ENCODE assay signal across 16 cellular contexts in genomic region chr3:58630710-58631092, GRCh38. TPM values are rescaled to one million over a fixed set of nuclear protein-coding genes. Genes with fewer than 3 reads are reported as not detected.
DNase-seq lines count a peak whose midpoint lies in the region; ATAC-seq, FAIRE-seq and TF ChIP-seq lines count a peak whose summit lies in the region.
"Had no signal": no experiment of that assay in that cellular context is flagged by ENCODE, and none has a peak within 500 bp of the region (broad histone marks: within the 10 kb centered on the region; RNA-seq: fewer than 3 reads in every experiment).

No MANE protein-coding gene starts in this region.

- H2BK5ac ChIP-seq in IMR-90 (ENCODE audit: low read depth, low read length, poor library complexity, severe bottlenecking) (no peak overlapping the region), H1 (ENCODE audit: low read depth, low read length) (no peak overlapping the region), neuronal stem cell (ENCODE audit: low read length) (peak overlapping the region; percentile 39)

- H2BK20ac ChIP-seq in IMR-90 (ENCODE audit: low read depth, low read length): peak overlapping the region; percentile 60; the same call in 1 of the 2 replicates
- H2BK20ac ChIP-seq in H1 (ENCODE audit: low read length): 0 out of 2 replicates have a peak overlapping the region, but pooled peaks have one; percentile 50

- CTCF ChIA-PET in IMR-90 (lab: Yijun Ruan, JAX) (interaction anchor here (1.0 to 5.7 kb wide), 11 partner anchors 8 to 139 kb away, joined by 3 to 69 read pairs (median 5); partner anchors contain the start of gene KCTD6), H1 (lab: Charles Lee; ENCODE audit: partially characterized antibody) (interaction anchor here (0.6 to 25.1 kb wide), 29 partner anchors 10 to 917 kb away, joined by 3 to 994 read pairs (median 4); partner anchors contain the start of genes ACOX2 and FAM107A)

- H3K9ac ChIP-seq in IMR-90 (ENCODE audit: low read depth, low read length) (no peak overlapping the region), H1 (replicated peaks in 1 of 4; ENCODE audit: extremely low read depth in 1 of 4, low read depth in 3 of 4, low read length in 3 of 4) (no peak overlapping the region), neuronal stem cell (ENCODE audit: low read depth, low read length, poor library complexity) (no peak overlapping the region)

- no peaks in the 10 kb centered on the region for H3K36me3 ChIP-seq in IMR-90 (ENCODE audit: control insufficient read depth, insufficient read depth, low read length)
- no peaks in the 10 kb centered on the region; a peak in 1 of 8 replicates for H3K36me3 ChIP-seq in H1 (ENCODE audit: control insufficient read depth in 2 of 4, insufficient read depth in 4 of 4, low read length in 3 of 4)
- no peaks in the 10 kb centered on the region for H3K36me3 ChIP-seq in neuronal stem cell (replicated peaks in 1 of 2; ENCODE audit: control insufficient read depth in 2 of 2, insufficient read depth in 2 of 2, low read length in 2 of 2)

- TF ChIP-seq EP300 in H1 (IDR thresholded peaks at IDR 0.05; ENCODE audit: borderline replicate concordance in 1 of 2, low read depth in 2 of 2, low read length in 2 of 2): no peak

- H3K4me1 ChIP-seq in IMR-90 (ENCODE audit: control insufficient read depth, insufficient read depth, low read length): peaks cover 23% of the 10 kb centered on the region
- peaks cover 0 to 4% (median 0%) of the 10 kb centered on the region in 4 experiments; a peak in 2 of 7 replicates for H3K4me1 ChIP-seq in H1 (replicated peaks in 1 of 4; ENCODE audit: control insufficient read depth in 3 of 4, insufficient read depth in 4 of 4, low read length in 3 of 4)
- H3K4me1 ChIP-seq in neuronal stem cell (ENCODE audit: control insufficient read depth in 2 of 2, insufficient read depth in 1 of 2, low read depth in 1 of 2, low read length in 2 of 2): peaks cover 15 to 18% of the 10 kb centered on the region in 2 donors

- H3K27ac ChIP-seq in IMR-90 (ENCODE audit: insufficient read depth, low read length): no peak overlapping the region
- peak overlapping the region; percentile 92; the same call in 1 of the 2 replicates for H3K27ac ChIP-seq in VCaP
- H3K27ac ChIP-seq in H1 (ENCODE audit: low read depth, low read length): no peak overlapping the region
- no peak overlapping the region for H3K27ac ChIP-seq in neuronal stem cell (replicated peaks; ENCODE audit: low read length)

- DNase-seq in IMR-90 (no peak), H1 (ENCODE audit: low read depth in 1 of 2, low spot score in 2 of 2) (no peak), neuronal stem cell (ENCODE audit: low spot score) (no peak)
- DNase-seq in activated T-cell treated with anti-CD3 and anti-CD28 coated beads, Interleukin-2, amount 50 U/mL, for 72 hours: no peak
- DNase-seq: GF-D8, GOT3 had no signal

- H4K91ac ChIP-seq in IMR-90 (ENCODE audit: insufficient read depth, low read depth, low read length) (peak overlapping the region; percentile 20; the same call in 1 of the 2 replicates), H1 (replicated peaks; ENCODE audit: insufficient read length, low read length) (no peak overlapping the region), neuronal stem cell (ENCODE audit: low read depth, low read length, poor library complexity) (no peak overlapping the region)

- no peak for TF ChIP-seq CTCF in IMR-90 (conservative IDR thresholded peaks at IDR 0.05; ENCODE audit: low read depth, low read length)
- no peak for TF ChIP-seq CTCF in VCaP (conservative IDR thresholded peaks at IDR 0.05)
- TF ChIP-seq CTCF in H1 (IDR thresholded peaks at IDR 0.05; ENCODE audit: control extremely low read depth in 1 of 3, insufficient read depth in 1 of 3, low read depth in 1 of 3, low read length in 3 of 3): no peak

- H3K79me1 ChIP-seq in IMR-90 (ENCODE audit: low read depth in 1 of 2, low read length in 2 of 2) (no peaks in the 10 kb centered on the region), H1 (ENCODE audit: low read depth, low read length) (no peaks in the 10 kb centered on the region), neuronal stem cell (ENCODE audit: low read depth, low read length) (no peaks in the 10 kb centered on the region)

- H3K4me3 ChIP-seq in IMR-90 (ENCODE audit: insufficient read depth, low read depth, low read length) (no peak overlapping the region), H1 (ENCODE audit: extremely low read depth in 1 of 4, insufficient read depth in 2 of 4, low read depth in 3 of 4, low read length in 4 of 4) (no peak overlapping the region), neuronal stem cell (ENCODE audit: low read length in 2 of 2) (no peak overlapping the region)

- H4K20me1 ChIP-seq in IMR-90 (ENCODE audit: insufficient read depth, low read length): no peaks in the 10 kb centered on the region
- H4K20me1 ChIP-seq in H1 (replicated peaks in 1 of 2; ENCODE audit: control insufficient read depth in 1 of 2, insufficient read depth in 2 of 2, low read length in 2 of 2): no peaks in the 10 kb centered on the region

- ATAC-seq in IMR-90 (ENCODE audit: low read depth) (no peak), HG03045 (IDR thresholded peaks at IDR 0.05; ENCODE audit: unreplicated experiment) (no peak)
- ATAC-seq in activated T-cell treated with anti-CD3 and anti-CD28 coated beads, Interleukin-2, amount 50 U/mL, for 72 hours (replicated peaks in 1 of 2): no peak

- H3K27ac Mint-ChIP-seq in activated T-cell treated with anti-CD3 and anti-CD28 coated beads, Interleukin-2, amount 50 U/mL, for 72 hours: no peak overlapping the region
- H3K27ac Mint-ChIP-seq: CD4-positive, alpha-beta memory T cell had no signal

- H2BK12ac ChIP-seq in H1 (ENCODE audit: low read depth, low read length) (peak overlapping the region; percentile 63; the same call in 1 of the 2 replicates), neuronal stem cell (ENCODE audit: low read length) (peak overlapping the region; percentile 79)

- 50% methylated on average over 2 of the region's 5 CpGs; no CpG with 5 or more reads in 1 of the 2 experiments for WGBS in IMR-90 (ENCODE audit: extremely low coverage in 2 of 2, insufficient read length in 1 of 2), 2 experiments
- 83% methylated on average over 5 of the region's 5 CpGs; no CpG with 5 or more reads in 1 of the 2 experiments for WGBS in H1 (ENCODE audit: extremely low coverage in 1 of 2, insufficient coverage in 1 of 2, insufficient read length in 1 of 2, insufficient replicate concordance in 2 of 2, low coverage in 1 of 2, low lambda C conversion rate in 2 of 2, missing lambda C conversion rate in 1 of 2), 2 experiments
- WGBS in neuronal stem cell (ENCODE audit: extremely low coverage in 2 of 2, insufficient read length in 2 of 2, insufficient replicate concordance in 1 of 2), 2 donors: no CpG with 5 or more reads among the region's 5 CpGs

- H3K14ac ChIP-seq in IMR-90 (replicated peaks; ENCODE audit: low read depth, low read length) (no peak overlapping the region), H1 (ENCODE audit: insufficient read length) (no peak overlapping the region), neuronal stem cell (ENCODE audit: low read length) (no peak overlapping the region)

- peak overlapping the region; percentile 48; the same call in 1 of the 2 replicates for H2AK5ac ChIP-seq in IMR-90 (ENCODE audit: low read depth, low read length)
- no peak overlapping the region for H2AK5ac ChIP-seq in H1 (ENCODE audit: low read depth, low read length)
- H2AK5ac ChIP-seq in neuronal stem cell (ENCODE audit: low read depth, low read length): peak overlapping the region; percentile 96

- H4K5ac ChIP-seq in IMR-90 (ENCODE audit: low read depth, low read length) (no peak overlapping the region), H1 (ENCODE audit: insufficient read length, low read depth, low read length) (no peak overlapping the region)

- H3K9me3 ChIP-seq in IMR-90 (ENCODE audit: control insufficient read depth, insufficient read depth, low read length) (no peaks in the 10 kb centered on the region), H1 (ENCODE audit: insufficient read depth in 2 of 2, low read depth in 1 of 2, low read length in 1 of 2) (no peaks in the 10 kb centered on the region), neuronal stem cell (replicated peaks in 1 of 2; ENCODE audit: control insufficient read depth in 2 of 2, insufficient read depth in 1 of 2, low read depth in 1 of 2, low read length in 2 of 2) (no peaks in the 10 kb centered on the region)

- no peak overlapping the region for H3K56ac ChIP-seq in IMR-90 (ENCODE audit: extremely low read depth, insufficient read depth, low read length)
- no peak overlapping the region for H3K56ac ChIP-seq in H1 (replicated peaks; ENCODE audit: insufficient read length, low read depth, low read length)

- no peaks in the 10 kb centered on the region for H3K23me2 ChIP-seq in H1 (ENCODE audit: low read depth, low read length)

- intact Hi-C loops in IMR-90 (cut with micrococcal nuclease): loop anchor here (1.0 to 2.0 kb wide), 3 partner anchors 62 to 140 kb away; no protein-coding TSS in a partner anchor

- no peaks in the 10 kb centered on the region for H3K79me2 ChIP-seq in H1 (ENCODE audit: control insufficient read depth in 1 of 2, insufficient read depth in 2 of 2, low read length in 2 of 2)

- H3K4me3 Mint-ChIP-seq in activated T-cell treated with anti-CD3 and anti-CD28 coated beads, Interleukin-2, amount 50 U/mL, for 72 hours: no peak overlapping the region

- H4K8ac ChIP-seq in IMR-90 (ENCODE audit: low read depth in 2 of 2, low read length in 2 of 2) (no peak overlapping the region), H1 (ENCODE audit: extremely low read depth, insufficient read depth, low read length) (no peak overlapping the region), neuronal stem cell (ENCODE audit: low read depth, low read length) (no peak overlapping the region)

- no peaks in the 10 kb centered on the region for H3K36me3 Mint-ChIP-seq in activated T-cell treated with anti-CD3 and anti-CD28 coated beads, Interleukin-2, amount 50 U/mL, for 72 hours (ENCODE audit: insufficient read depth in 2 of 2)
- H3K36me3 Mint-ChIP-seq: CD4-positive, alpha-beta memory T cell had no signal

- POLR2A ChIA-PET in IMR-90 (lab: Charles Lee; ENCODE audit: unreplicated experiment): no interaction called here
- POLR2A ChIA-PET in H1 (lab: Charles Lee; ENCODE audit: partially characterized antibody): interaction anchor here (0.6 to 0.9 kb wide), 2 partner anchors 11 to 262 kb away, joined by 3 to 4 read pairs; no protein-coding TSS in a partner anchor

- H3K9me1 ChIP-seq in IMR-90 (ENCODE audit: insufficient read depth, low read length): peaks cover 11% of the 10 kb centered on the region; the same call in 1 of the 2 replicates

- H3K27me3 Mint-ChIP-seq in activated T-cell treated with anti-CD3 and anti-CD28 coated beads, Interleukin-2, amount 50 U/mL, for 72 hours (ENCODE audit: low read depth): peaks cover 6% of the 10 kb centered on the region

- no peak for FAIRE-seq in H1 (lab: Jason Lieb, UNC)

- TF ChIP-seq RAD21 in IMR-90 (IDR thresholded peaks at IDR 0.05; ENCODE audit: low read length) (no peak), H1 (IDR thresholded peaks at IDR 0.05 in 1 of 2, conservative IDR thresholded peaks at IDR 0.05 in 1 of 2; ENCODE audit: low read depth in 2 of 2, low read length in 2 of 2) (no peak)

- H3K9me3 Mint-ChIP-seq in activated T-cell treated with anti-CD3 and anti-CD28 coated beads, Interleukin-2, amount 50 U/mL, for 72 hours: no peaks in the 10 kb centered on the region
- H3K9me3 Mint-ChIP-seq: CD4-positive, alpha-beta memory T cell had no signal

- dilution Hi-C loops in IMR-90 (cut with HindIII; ENCODE audit: low sequenced_read_pairs, unreplicated experiment): no loop called here

- BruUV-seq in IMR-90 (replicated peaks; lab: Mats Ljungman, UMichigan): no TSS peak

- TF ChIP-seq POLR2A in IMR-90 (IDR thresholded peaks at IDR 0.05; ENCODE audit: low read depth, low read length) (no peak), H1 (IDR thresholded peaks at IDR 0.05; ENCODE audit: control extremely low read depth in 1 of 2, low read depth in 2 of 2, low read length in 2 of 2) (no peak)

- H2AFZ ChIP-seq in IMR-90 (replicated peaks; ENCODE audit: low read length, poor library complexity) (no peak overlapping the region), H1 (ENCODE audit: low read length) (no peak overlapping the region), neuronal stem cell (ENCODE audit: low read length) (no peak overlapping the region)

- no peak overlapping the region for H2AK9ac ChIP-seq in IMR-90 (replicated peaks; ENCODE audit: low read depth, low read length, poor library complexity)

- H3K4me1 Mint-ChIP-seq in activated T-cell treated with anti-CD3 and anti-CD28 coated beads, Interleukin-2, amount 50 U/mL, for 72 hours (ENCODE audit: low read depth): no peaks in the 10 kb centered on the region
- H3K4me1 Mint-ChIP-seq: CD4-positive, alpha-beta memory T cell had no signal

- H2BK15ac ChIP-seq in IMR-90 (ENCODE audit: low read depth, low read length) (peak overlapping the region; percentile 24; the same call in 1 of the 3 replicates), H1 (ENCODE audit: low read length) (0 out of 2 replicates have a peak overlapping the region, but pooled peaks have one; percentile 31), neuronal stem cell (ENCODE audit: low read length) (peak overlapping the region; percentile 90)

- in situ Hi-C loops in IMR-90 (cut with MboI; ENCODE audit: low sequenced_read_pairs): loop anchor here (25.0 kb wide), 1 partner anchor 1182 kb away; no protein-coding TSS in a partner anchor

- no peak overlapping the region for H3K4me2 ChIP-seq in IMR-90 (ENCODE audit: low read depth, low read length)
- H3K4me2 ChIP-seq in H1 (ENCODE audit: insufficient read depth in 1 of 2, low read depth in 2 of 2, low read length in 2 of 2): no peak overlapping the region
- no peak overlapping the region for H3K4me2 ChIP-seq in neuronal stem cell (ENCODE audit: insufficient read depth, low read length, poor library complexity, severe bottlenecking)

- no peak overlapping the region for H3K18ac ChIP-seq in IMR-90 (ENCODE audit: low read depth, low read length)
- H3K18ac ChIP-seq in H1 (ENCODE audit: extremely low read depth, low read length): no peak overlapping the region
- peak overlapping the region; percentile 0 for H3K18ac ChIP-seq in neuronal stem cell (ENCODE audit: low read length)

- H3K27me3 ChIP-seq in IMR-90 (ENCODE audit: control insufficient read depth, insufficient read depth, low read length) (no peaks in the 10 kb centered on the region), H1 (replicated peaks in 1 of 4; ENCODE audit: control insufficient read depth in 3 of 4, extremely low read depth in 1 of 4, insufficient read depth in 3 of 4, low read length in 3 of 4) (peaks cover 4 to 30% (median 10%) of the 10 kb centered on the region in 4 experiments), neuronal stem cell (ENCODE audit: control insufficient read depth in 3 of 3, insufficient read depth in 3 of 3, low read depth in 1 of 3, low read length in 3 of 3) (no peaks in the 10 kb centered on the region)

- H3K4ac ChIP-seq in IMR-90 (ENCODE audit: low read depth, low read length): no peak overlapping the region; the same call in 1 of the 2 replicates
- peak overlapping the region; percentile 21 for H3K4ac ChIP-seq in H1 (replicated peaks; ENCODE audit: insufficient read length, low read depth, low read length)
- no peak overlapping the region for H3K4ac ChIP-seq in neuronal stem cell (ENCODE audit: low read length)

- H2BK120ac ChIP-seq in IMR-90 (ENCODE audit: low read depth, low read length) (peak overlapping the region; percentile 46), H1 (replicated peaks; ENCODE audit: low read depth, low read length) (no peak overlapping the region), neuronal stem cell (ENCODE audit: low read depth, low read length) (peak overlapping the region; percentile 73)

- H3K23ac ChIP-seq in IMR-90 (ENCODE audit: low read depth, low read length) (no peak overlapping the region), H1 (ENCODE audit: insufficient read length) (no peak overlapping the region), neuronal stem cell (ENCODE audit: low read depth, low read length, poor library complexity) (no peak overlapping the region)

RNA-seq across cellular contexts. Expression of gene FAM3D, which starts 35.9 kb away (rescaled TPM):
- not detected in 2 replicates for total RNA-seq in IMR-90 (2012; rRNA removed)
- polyA plus RNA-seq in IMR-90 (2012; rRNA removed) (not detected in 2 replicates), H1 (2011; rRNA removed) (0.08 TPM in 1 of 2 replicates, not detected in the other)
- not detected in 2 replicates for polyA plus RNA-seq in IMR-90 (2012; cell fraction: cytosol; rRNA removed)
- polyA plus RNA-seq in IMR-90 (2012; cell fraction: nucleus; rRNA removed; ENCODE audit: low replicate concordance): not detected in 2 replicates
- not detected in 2 replicates for total RNA-seq in H1 (2021; fragmentation: NEBNext Ultra II Directional; extraction: Animal tissue kit (Norgen Biotek cat#: 25700))
- polyA plus RNA-seq in H1 (2011; cell fraction: cytosol; rRNA removed): not detected
- polyA plus RNA-seq in H1 (2011; cell fraction: nucleus; rRNA removed): 0.09 TPM
- not detected in 4 replicates for polyA plus RNA-seq in H1 (2012, experiment 1 of 2)
- not detected for polyA plus RNA-seq in H1 (2012, experiment 2 of 2)
- polyA plus RNA-seq in H1 (2013, experiment 1 of 2): not detected
- polyA plus RNA-seq in H1 (2013, experiment 2 of 2): 0.07 TPM
- polyA minus RNA-seq in H1 (2011; rRNA and poly(A)+ RNA removed): not detected in 2 replicates
- polyA minus RNA-seq in H1 (2011; cell fraction: cytosol; rRNA and poly(A)+ RNA removed): not detected
- polyA minus RNA-seq in H1 (2011; cell fraction: nucleus; rRNA and poly(A)+ RNA removed): not detected
- polyA plus RNA-seq in neuronal stem cell (2013, experiment 1 of 2): 0.08 TPM
- polyA plus RNA-seq in neuronal stem cell (2013, experiment 2 of 2): 0.08 TPM
- total RNA-seq in activated T-cell treated with anti-CD3 and anti-CD28 coated beads, Interleukin-2, amount 50 U/mL, for 72 hours: not detected
- total RNA-seq: A172; A673; CD4-positive, alpha-beta memory T cell; Daoy; G401; H7 had no signal
- polyA plus RNA-seq: BJ; CD4-positive, alpha-beta memory T cell had no signal

RNA-seq across cellular contexts. Expression of gene FAM107A, which starts 53.5 kb away (rescaled TPM):
- total RNA-seq in IMR-90 (2012; rRNA removed): not detected in 2 replicates
- polyA plus RNA-seq in IMR-90 (2012; rRNA removed) (not detected in 2 replicates), H1 (2011; rRNA removed) (0.51 and 1.1 TPM in 2 replicates)
- not detected in 2 replicates for polyA plus RNA-seq in IMR-90 (2012; cell fraction: cytosol; rRNA removed)
- 0.05 and 0.07 TPM in 2 replicates for polyA plus RNA-seq in IMR-90 (2012; cell fraction: nucleus; rRNA removed; ENCODE audit: low replicate concordance)
- total RNA-seq in H1 (2021; fragmentation: NEBNext Ultra II Directional; extraction: Animal tissue kit (Norgen Biotek cat#: 25700)): 0.57 and 0.65 TPM in 2 replicates
- 0.83 TPM for polyA plus RNA-seq in H1 (2011; cell fraction: cytosol; rRNA removed)
- 0.61 TPM for polyA plus RNA-seq in H1 (2011; cell fraction: nucleus; rRNA removed)
- polyA plus RNA-seq in H1 (2012, experiment 1 of 2): 0.16 to 0.23 TPM (median 0.22 TPM) in 4 replicates
- polyA plus RNA-seq in H1 (2012, experiment 2 of 2): 0.33 TPM
- 0.53 TPM for polyA plus RNA-seq in H1 (2013, experiment 1 of 2)
- 0.50 TPM for polyA plus RNA-seq in H1 (2013, experiment 2 of 2)
- 0.05 and 0.60 TPM in 2 replicates for polyA minus RNA-seq in H1 (2011; rRNA and poly(A)+ RNA removed)
- polyA minus RNA-seq in H1 (2011; cell fraction: cytosol; rRNA and poly(A)+ RNA removed): 1.0 TPM
- polyA minus RNA-seq in H1 (2011; cell fraction: nucleus; rRNA and poly(A)+ RNA removed): 0.40 TPM
- 2.1 TPM for polyA plus RNA-seq in neuronal stem cell (2013, experiment 1 of 2)
- 2.0 TPM for polyA plus RNA-seq in neuronal stem cell (2013, experiment 2 of 2)
- not detected for total RNA-seq in activated T-cell treated with anti-CD3 and anti-CD28 coated beads, Interleukin-2, amount 50 U/mL, for 72 hours
- total RNA-seq: A172; A673; Calu3; CD4-positive, alpha-beta memory T cell; G401 had no signal
- polyA plus RNA-seq: CD4-positive, alpha-beta memory T cell had no signal

Comparison
In these comparisons a context has a peak if more than half of its experiments do, and no peak if none do; other contexts are left out.
1. H2BK15ac ChIP-seq: peak in every context shown above with its lines; median percentile 90 in neuronal stem cell; 31 in H1; 24 in IMR-90.